Comparison of ENCODE assay signal across 1 cellular context in genomic region chr2:10133007-10133647, GRCh38.
TF ChIP-seq lines count a peak whose summit lies in the region.

No MANE protein-coding gene starts in this region.

TF ChIP-seq in HepG2, 621 proteins besides CTCF, POLR2A, EP300 and RAD21:
- no peak for TF ChIP-seq NRL (CRISPR knock-in tag; IDR thresholded peaks at IDR 0.05; ENCODE audit: borderline replicate concordance)
- TF ChIP-seq NFKBIZ (CRISPR knock-in tag; IDR thresholded peaks at IDR 0.05): no peak
- no peak for TF ChIP-seq ZNF775 (CRISPR knock-in tag; IDR thresholded peaks at IDR 0.05; ENCODE audit: borderline replicate concordance)
- TF ChIP-seq TERF1 (CRISPR knock-in tag; IDR thresholded peaks at IDR 0.05): no peak
- no peak for TF ChIP-seq ATF6 (CRISPR knock-in tag; conservative IDR thresholded peaks at IDR 0.05)
- no peak for TF ChIP-seq TOPORS (CRISPR knock-in tag; IDR thresholded peaks at IDR 0.05)
- no peak for TF ChIP-seq AHR (CRISPR knock-in tag; IDR thresholded peaks at IDR 0.05)
- TF ChIP-seq ZNF282 (IDR thresholded peaks at IDR 0.05; ENCODE audit: partially characterized antibody): no peak
- TF ChIP-seq ZNF383 (CRISPR knock-in tag; IDR thresholded peaks at IDR 0.05; ENCODE audit: borderline replicate concordance): no peak
- TF ChIP-seq ZNF335 (CRISPR knock-in tag; IDR thresholded peaks at IDR 0.05): no peak
